In genomic region chr1:9731051-9731537, GRCh38 we compare ENCODE assay signal across 17 cellular contexts.
A peak's percentile ranks its signal among the peaks of the same experiment; 100 is the strongest.
DNase-seq lines count a peak whose midpoint lies in the region; ATAC-seq and TF ChIP-seq lines count a peak whose summit lies in the region.
"Had no signal": no experiment of that assay in that cellular context is flagged by ENCODE, and none has a peak within 500 bp of the region (broad histone marks: within the 10 kb centered on the region; RNA-seq: fewer than 3 reads in every experiment).

No MANE protein-coding gene starts in this region.

- peak overlapping the region; percentile 87 for H3K4me2 ChIP-seq in BLaER1

- ATAC-seq in naive B cell (ENCODE audit: low read depth in 2 of 2) = no peak

- peak overlapping the region; percentile 33; the same call in 1 of the 2 replicates for H3K27ac ChIP-seq in BLaER1
- no peak overlapping the region for H3K27ac ChIP-seq in CD8-positive, alpha-beta memory T cell (ENCODE audit: low read depth, low read length)
- H3K27ac ChIP-seq: colonic mucosa, epithelial cell of prostate, gastroesophageal sphincter, testis had no signal

- H3K36me3 ChIP-seq in BLaER1 = peaks cover 95% of the 10 kb centered on the region
- peaks cover 59% of the 10 kb centered on the region for H3K36me3 ChIP-seq in CD8-positive, alpha-beta memory T cell (ENCODE audit: insufficient read depth, low read length)

- no peak for DNase-seq in CD8-positive, alpha-beta memory T cell
- no peak for DNase-seq in activated T-helper 1 cell treated with anti-CD3 and anti-CD28 coated beads, Interleukin-12 subunit alpha, Interleukin-12 subunit beta, Interleukin-2, Interleukin-4 antibody, amounts not matched to agents 30 ng/mL and 10 ng/mL and 1 ng/mL, durations not matched to agents 14 hours and 24 hours and 36 hours (ENCODE audit: low spot score)
- no peak for DNase-seq in naive B cell
- no peak for DNase-seq in DMS79 treated with DMSO at 0.1 percent for 48 hours (lab: John Stamatoyannopoulos, UW)
- no peak for DNase-seq in NCI-H146 treated with DMSO at 0.1 percent for 48 hours (lab: John Stamatoyannopoulos, UW; ENCODE audit: unreplicated experiment)
- no peak for DNase-seq in stimulated activated CD4-positive, alpha-beta T cell treated with anti-CD3 and anti-CD28 coated beads, Interleukin-4, amount 100 ng/mL, for 24 hours
- no peak for DNase-seq in osteocyte (ENCODE audit: extremely low spot score, unreplicated experiment)
- DNase-seq: activated CD4-positive, alpha-beta T cell treated with anti-CD3 and anti-CD28 coated beads for 48 hours; NCI-H187; NCI-H446 treated with DMSO at 0.1 percent for 48 hours had no signal

- H3K4me1 ChIP-seq in BLaER1 = peaks cover 98% of the 10 kb centered on the region
- peaks cover 64% of the 10 kb centered on the region for H3K4me1 ChIP-seq in CD8-positive, alpha-beta memory T cell (ENCODE audit: insufficient read depth, low read length)
- H3K4me1 ChIP-seq: colonic mucosa, gastroesophageal sphincter, HAP-1, testis had no signal

- H3K9ac ChIP-seq in BLaER1 = no peak overlapping the region

- POLR2A ChIA-PET in CD8-positive, alpha-beta memory T cell (lab: Charles Lee) = interaction anchor here (1.0 to 1.4 kb wide), 4 partner anchors 10 to 15 kb away, joined by 3 to 4 read pairs (median 3); no protein-coding TSS in a partner anchor

- peaks cover 15 to 96% (median 17%) of the 10 kb centered on the region in 3 donors for H3K36me3 Mint-ChIP-seq in CD8-positive, alpha-beta memory T cell
- H3K36me3 Mint-ChIP-seq in activated T-helper 1 cell treated with anti-CD3 and anti-CD28 coated beads, Interleukin-12 subunit alpha, Interleukin-12 subunit beta, Interleukin-2, Interleukin-4 antibody, amounts not matched to agents 30 ng/mL and 10 ng/mL and 1 ng/mL, durations not matched to agents 14 hours and 24 hours and 36 hours (ENCODE audit: low read depth) = peaks cover 61% of the 10 kb centered on the region
- H3K36me3 Mint-ChIP-seq in naive B cell = peaks cover 8 to 11% of the 10 kb centered on the region in 2 donors
- H3K36me3 Mint-ChIP-seq in osteocyte (ENCODE audit: unreplicated experiment) = peaks cover 60% of the 10 kb centered on the region

- H3K4me3 Mint-ChIP-seq in CD8-positive, alpha-beta memory T cell = peak overlapping the region in 2 of 7 donors; percentile 19 to 31
- H3K4me3 Mint-ChIP-seq in activated T-helper 1 cell treated with anti-CD3 and anti-CD28 coated beads, Interleukin-12 subunit alpha, Interleukin-12 subunit beta, Interleukin-2, Interleukin-4 antibody, amounts not matched to agents 30 ng/mL and 10 ng/mL and 1 ng/mL, durations not matched to agents 14 hours and 24 hours and 36 hours = no peak overlapping the region
- H3K4me3 Mint-ChIP-seq in naive B cell = peak overlapping the region in 1 of 8 donors; percentile 59
- H3K4me3 Mint-ChIP-seq in osteocyte (ENCODE audit: unreplicated experiment) = no peak overlapping the region

- H4K20me1 ChIP-seq in BLaER1 = peaks cover 88% of the 10 kb centered on the region

- H3K4me3 ChIP-seq in BLaER1 = no peak overlapping the region
- H3K4me3 ChIP-seq in CD8-positive, alpha-beta memory T cell (ENCODE audit: low read length) = no peak overlapping the region
- H3K4me3 ChIP-seq: colonic mucosa, gastroesophageal sphincter, HAP-1, testis had no signal

- CTCF ChIA-PET in CD8-positive, alpha-beta memory T cell (lab: Charles Lee) = interaction anchor here (0.8 to 20.4 kb wide), 3 partner anchors 10 to 103 kb away, joined by 3 to 280 read pairs (median 5); no protein-coding TSS in a partner anchor

- no peak for TF ChIP-seq CTCF in osteocyte (IDR thresholded peaks at IDR 0.05)

- peaks cover 0 to 2% (median 0%) of the 10 kb centered on the region in 5 donors for H3K9me3 Mint-ChIP-seq in CD8-positive, alpha-beta memory T cell
- H3K9me3 Mint-ChIP-seq in activated T-helper 1 cell treated with anti-CD3 and anti-CD28 coated beads, Interleukin-12 subunit alpha, Interleukin-12 subunit beta, Interleukin-2, Interleukin-4 antibody, amounts not matched to agents 30 ng/mL and 10 ng/mL and 1 ng/mL, durations not matched to agents 14 hours and 24 hours and 36 hours = no peaks in the 10 kb centered on the region
- H3K9me3 Mint-ChIP-seq in naive B cell = no peaks in the 10 kb centered on the region
- H3K9me3 Mint-ChIP-seq in osteocyte (ENCODE audit: unreplicated experiment) = no peaks in the 10 kb centered on the region
- H3K9me3 Mint-ChIP-seq: activated T-helper 2 cell treated with anti-CD3 and anti-CD28 coated beads, Interferon-gamma antibody, Interleukin-2, Interleukin-4, amounts not matched to agents 10 μg/mL and 5 μg/mL and 100 μg/mL, durations not matched to agents 14 hours and 24 hours and 36 hours had no signal

- peaks cover 0 to 10% of the 10 kb centered on the region in 2 donors for H3K27me3 Mint-ChIP-seq in CD8-positive, alpha-beta memory T cell
- H3K27me3 Mint-ChIP-seq in activated T-helper 1 cell treated with anti-CD3 and anti-CD28 coated beads, Interleukin-12 subunit alpha, Interleukin-12 subunit beta, Interleukin-2, Interleukin-4 antibody, amounts not matched to agents 30 ng/mL and 10 ng/mL and 1 ng/mL, durations not matched to agents 14 hours and 24 hours and 36 hours (ENCODE audit: insufficient read depth) = no peaks in the 10 kb centered on the region
- no peaks in the 10 kb centered on the region for H3K27me3 Mint-ChIP-seq in naive B cell
- H3K27me3 Mint-ChIP-seq in osteocyte (ENCODE audit: unreplicated experiment) = no peaks in the 10 kb centered on the region

- 0 out of 2 replicates have a peak, but pooled peaks cover 8% of the 10 kb centered on the region for H3K9me3 ChIP-seq in BLaER1
- no peaks in the 10 kb centered on the region for H3K9me3 ChIP-seq in CD8-positive, alpha-beta memory T cell (ENCODE audit: low read length)
- H3K9me3 ChIP-seq: colonic mucosa, gastroesophageal sphincter, HAP-1, testis had no signal

- intact Hi-C loops in activated T-helper 1 cell treated with anti-CD3 and anti-CD28 coated beads, Interleukin-12 subunit alpha, Interleukin-12 subunit beta, Interleukin-2, Interleukin-4 antibody, amounts not matched to agents 30 ng/mL and 10 ng/mL and 1 ng/mL, durations not matched to agents 14 hours and 24 hours and 36 hours (cut with micrococcal nuclease) = no loop called here

- H3K27me3 ChIP-seq in BLaER1 = no peaks in the 10 kb centered on the region
- no peaks in the 10 kb centered on the region for H3K27me3 ChIP-seq in CD8-positive, alpha-beta memory T cell (ENCODE audit: insufficient read depth, low read length, poor library complexity, severe bottlenecking)
- H3K27me3 ChIP-seq: colonic mucosa, gastroesophageal sphincter, testis had no signal

- H3K27ac Mint-ChIP-seq in CD8-positive, alpha-beta memory T cell = peak overlapping the region in 7 of 8 donors; percentile 65 to 87 (median 74)
- H3K27ac Mint-ChIP-seq in activated T-helper 1 cell treated with anti-CD3 and anti-CD28 coated beads, Interleukin-12 subunit alpha, Interleukin-12 subunit beta, Interleukin-2, Interleukin-4 antibody, amounts not matched to agents 30 ng/mL and 10 ng/mL and 1 ng/mL, durations not matched to agents 14 hours and 24 hours and 36 hours = peak overlapping the region; percentile 77
- H3K27ac Mint-ChIP-seq in naive B cell (peak overlapping the region in 4 of 6 donors; percentile 47 to 98 (median 84)), osteocyte (ENCODE audit: unreplicated experiment) (no peak overlapping the region)

- H3K4me1 Mint-ChIP-seq in CD8-positive, alpha-beta memory T cell = peaks cover 39 to 66% (median 54%) of the 10 kb centered on the region in 3 donors
- peaks cover 52% of the 10 kb centered on the region for H3K4me1 Mint-ChIP-seq in activated T-helper 1 cell treated with anti-CD3 and anti-CD28 coated beads, Interleukin-12 subunit alpha, Interleukin-12 subunit beta, Interleukin-2, Interleukin-4 antibody, amounts not matched to agents 30 ng/mL and 10 ng/mL and 1 ng/mL, durations not matched to agents 14 hours and 24 hours and 36 hours (ENCODE audit: low read depth)
- H3K4me1 Mint-ChIP-seq in naive B cell = peaks cover 19 to 35% (median 24%) of the 10 kb centered on the region in 3 donors
- H3K4me1 Mint-ChIP-seq in osteocyte (ENCODE audit: unreplicated experiment) = no peaks in the 10 kb centered on the region
